ENCODE assay signal across 23 cellular contexts in genomic region chr7:141001122-141001521, GRCh38. TPM values are rescaled to one million over a fixed set of nuclear protein-coding genes. Genes with fewer than 3 reads are reported as not detected.
A peak's percentile ranks its signal among the peaks of the same experiment; 100 is the strongest.
DNase-seq lines count a peak whose midpoint lies in the region; ATAC-seq and TF ChIP-seq lines count a peak whose summit lies in the region.
"Had no signal": no experiment of that assay in that cellular context is flagged by ENCODE, and none has a peak within 500 bp of the region (broad histone marks: within the 10 kb centered on the region; RNA-seq: fewer than 3 reads in every experiment).

No MANE protein-coding gene starts in this region.

- no peak overlapping the region for H3K9ac ChIP-seq in trophoblast cell (ENCODE audit: low read length)

- H3K27ac Mint-ChIP-seq in progenitor cell of endocrine pancreas, result peak overlapping the region; percentile 94
- H3K27ac Mint-ChIP-seq: B cell, CD14-positive monocyte had no signal

- H3K4me1 Mint-ChIP-seq in progenitor cell of endocrine pancreas (ENCODE audit: low read depth), result peaks cover 28% of the 10 kb centered on the region
- H3K4me1 Mint-ChIP-seq: B cell, CD14-positive monocyte had no signal

- peak overlapping the region; percentile 30 for H3K4me3 Mint-ChIP-seq in progenitor cell of endocrine pancreas (ENCODE audit: low read depth)
- H3K4me3 Mint-ChIP-seq: B cell, CD14-positive monocyte had no signal

- TF ChIP-seq CTCF in hepatocyte (IDR thresholded peaks at IDR 0.05; ENCODE audit: poor library complexity), result no peak
- TF ChIP-seq CTCF in progenitor cell of endocrine pancreas (IDR thresholded peaks at IDR 0.05; ENCODE audit: unreplicated experiment), result no peak

- in situ Hi-C loops in Caki2 (cut with HindIII; ENCODE audit: low pct_unique_long_range_greater_than_20kb, low sequenced_read_pairs), result no loop called here

- H3K18ac ChIP-seq in trophoblast cell (ENCODE audit: low read length), result no peak overlapping the region

- H3K27me3 Mint-ChIP-seq in progenitor cell of endocrine pancreas, result no peaks in the 10 kb centered on the region

- H3K9me2 ChIP-seq in hepatocyte (replicated peaks; ENCODE audit: insufficient read depth), result no peaks in the 10 kb centered on the region

- no peak overlapping the region for H2BK12ac ChIP-seq in trophoblast cell (ENCODE audit: low read length)

- H3K79me2 ChIP-seq in hepatocyte (no peaks in the 10 kb centered on the region), trophoblast cell (ENCODE audit: control insufficient read depth, insufficient read depth, low read length, poor library complexity) (no peaks in the 10 kb centered on the region)

- no peak overlapping the region for H2BK5ac ChIP-seq in trophoblast cell (ENCODE audit: low read depth, low read length, poor library complexity)

- H4K8ac ChIP-seq in trophoblast cell (ENCODE audit: low read depth, low read length), result no peak overlapping the region

- WGBS in hepatocyte (ENCODE audit: low lambda C conversion rate, missing lambda C conversion rate), result 96% methylated on average over 3 of the region's 3 CpGs
- WGBS in trophoblast cell (ENCODE audit: extremely low coverage, insufficient coverage, insufficient read length), result no CpG with 5 or more reads among the region's 3 CpGs

- H3K4ac ChIP-seq in trophoblast cell (ENCODE audit: low read depth, low read length), result no peak overlapping the region

- H2BK120ac ChIP-seq in trophoblast cell (ENCODE audit: insufficient read depth, low read length, poor library complexity), result no peak overlapping the region

- peaks cover 10% of the 10 kb centered on the region for H3K4me1 ChIP-seq in hepatocyte (ENCODE audit: insufficient read depth)
- no peaks in the 10 kb centered on the region for H3K4me1 ChIP-seq in trophoblast cell (ENCODE audit: control insufficient read depth in 1 of 2, insufficient read depth in 2 of 2, low read length in 2 of 2)
- H3K4me1 ChIP-seq: SJSA1 had no signal

- no peaks in the 10 kb centered on the region for H3K9me3 Mint-ChIP-seq in progenitor cell of endocrine pancreas (ENCODE audit: low read depth)

- H3K4me3 ChIP-seq in hepatocyte (no peak overlapping the region), trophoblast cell (ENCODE audit: low read depth, low read length) (no peak overlapping the region)
- H3K4me3 ChIP-seq: SJSA1 had no signal

- peaks cover 6% of the 10 kb centered on the region for H3K36me3 Mint-ChIP-seq in progenitor cell of endocrine pancreas (ENCODE audit: insufficient read depth)

- H4K20me1 ChIP-seq in hepatocyte (ENCODE audit: insufficient read depth, poor library complexity, severe bottlenecking), result no peaks in the 10 kb centered on the region

- peak; percentile 61 for DNase-seq in Caki2 (ENCODE audit: low read depth)
- no peak for DNase-seq in hepatocyte (ENCODE audit: low spot score)
- no peak for DNase-seq in progenitor cell of endocrine pancreas (ENCODE audit: low spot score, unreplicated experiment)
- no peak for DNase-seq in activated naive CD4-positive, alpha-beta T cell (lab: John Stamatoyannopoulos, UW)
- no peak for DNase-seq in trophoblast cell
- DNase-seq: DMS79; GOT3; HCEC 1CT; MM.1S; NCI-H1048; NCI-H146; NCI-H2029; NCI-H226; NCI-H510A treated with DMSO at 0.1 percent for 48 hours; NCI-H748 treated with DMSO at 0.1 percent for 48 hours; NK-92 treated with Interleukin-12 subunit alpha and Interleukin-12 subunit beta, amount 100 ng/mL, for 24 hours had no signal

- H3K4me2 ChIP-seq in hepatocyte (peak overlapping the region; percentile 67), trophoblast cell (ENCODE audit: low read length) (no peak overlapping the region)

- H2AFZ ChIP-seq in hepatocyte, result no peak overlapping the region
- no peak overlapping the region for H2AFZ ChIP-seq in trophoblast cell (ENCODE audit: insufficient read depth, low read length, poor library complexity)

- H3K23ac ChIP-seq in trophoblast cell (ENCODE audit: low read length), result no peak overlapping the region

- H3K27ac ChIP-seq in hepatocyte (peak overlapping the region; percentile 58), trophoblast cell (ENCODE audit: low read depth, low read length) (no peak overlapping the region)
- H3K27ac ChIP-seq: SJSA1 had no signal

- H4K91ac ChIP-seq in trophoblast cell (ENCODE audit: low read depth, low read length), result no peak overlapping the region

- H4K12ac ChIP-seq in trophoblast cell (ENCODE audit: low read depth, low read length), result no peak overlapping the region

- H3K36me3 ChIP-seq in hepatocyte (replicated peaks; ENCODE audit: insufficient read depth, low read depth), result no peaks in the 10 kb centered on the region
- H3K36me3 ChIP-seq in trophoblast cell (ENCODE audit: control insufficient read depth in 1 of 2, insufficient read depth in 2 of 2, low read length in 2 of 2), result peaks cover 0 to 3% of the 10 kb centered on the region in 2 experiments
- H3K36me3 ChIP-seq: SJSA1 had no signal

- ATAC-seq in HG03354 (IDR thresholded peaks at IDR 0.05; ENCODE audit: poor library complexity, severe bottlenecking, unreplicated experiment) (peak; percentile 50), GM19351 (IDR thresholded peaks at IDR 0.05; ENCODE audit: unreplicated experiment) (no peak)
- ATAC-seq: Panc1, Right ventricle myocardium inferior had no signal

- H2AK5ac ChIP-seq in trophoblast cell (ENCODE audit: low read length), result no peak overlapping the region

- no peak overlapping the region for H3K14ac ChIP-seq in trophoblast cell (ENCODE audit: low read length)

- H3K27me3 ChIP-seq in hepatocyte (no peaks in the 10 kb centered on the region), trophoblast cell (ENCODE audit: insufficient read depth, low read length) (no peaks in the 10 kb centered on the region)
- H3K27me3 ChIP-seq: SJSA1 had no signal

- H3K9me3 ChIP-seq in hepatocyte (ENCODE audit: low read depth) (no peaks in the 10 kb centered on the region), trophoblast cell (ENCODE audit: insufficient read depth, low read depth, low read length) (no peaks in the 10 kb centered on the region)
- H3K9me3 ChIP-seq: SJSA1 had no signal

- no peaks in the 10 kb centered on the region for H3K79me1 ChIP-seq in trophoblast cell (ENCODE audit: low read length)

RNA-seq across cellular contexts. Expression of gene MRPS33, which starts 13.6 kb away (rescaled TPM):
- total RNA-seq in Caki2 (2014; rRNA removed; shearing (Covaris generic); ENCODE audit: low replicate concordance), result 60.0 and 72.5 TPM in 2 replicates
- 33.8 and 37.6 TPM in 2 replicates for total RNA-seq in hepatocyte
- 71.0 and 82.9 TPM in 2 replicates for polyA plus RNA-seq in hepatocyte
- 48.5 and 49.6 TPM in 2 replicates for total RNA-seq in progenitor cell of endocrine pancreas
- polyA plus RNA-seq in trophoblast cell (2013), result 65.8 and 66.5 TPM in 2 replicates
